9 cellular contexts compared by ENCODE assay signal in genomic region chr3:157499342-157499963, GRCh38. TPM values are rescaled to one million over a fixed set of nuclear protein-coding genes. Genes with fewer than 3 reads are reported as not detected.
A peak's percentile ranks its signal among the peaks of the same experiment; 100 is the strongest.
DNase-seq lines count a peak whose midpoint lies in the region; ATAC-seq and TF ChIP-seq lines count a peak whose summit lies in the region.
"Had no signal": no experiment of that assay in that cellular context is flagged by ENCODE, and none has a peak within 500 bp of the region (broad histone marks: within the 10 kb centered on the region; RNA-seq: fewer than 3 reads in every experiment).

No MANE protein-coding gene starts in this region.

- H3K27ac ChIP-seq in tibial nerve, result no peak overlapping the region
- H3K27ac ChIP-seq: BLaER1 had no signal

- H3K9me3 ChIP-seq in tibial nerve, result no peaks in the 10 kb centered on the region
- H3K9me3 ChIP-seq: BLaER1 had no signal

- WGBS in tibial nerve, 2 donors, result 8 to 10% methylated on average over 21 to 24 of the region's 24 CpGs

- H3K4me1 ChIP-seq in tibial nerve, result peaks cover 0 to 14% (median 9%) of the 10 kb centered on the region in 4 donors
- H3K4me1 ChIP-seq: BLaER1 had no signal

- peak; percentile 44 for DNase-seq in SIG-M5 treated with dmso at 0.1 percent for 504 hours (lab: John Stamatoyannopoulos, UW; ENCODE audit: unreplicated experiment)
- no peak for DNase-seq in SIG-M5 (lab: John Stamatoyannopoulos, UW)
- peak; percentile 70 for DNase-seq in cerebellar cortex (ENCODE audit: low spot score)
- DNase-seq in left kidney (ENCODE audit: low read depth, low spot score), result peak; percentile 97
- no peak for DNase-seq in tibial nerve (ENCODE audit: low spot score in 2 of 2)
- DNase-seq in hippocampal formation (lab: John Stamatoyannopoulos, UW), result no peak
- no peak for DNase-seq in NCI-H2227 treated with DMSO at 0.1 percent for 48 hours (lab: John Stamatoyannopoulos, UW)

- no peaks in the 10 kb centered on the region for H3K36me3 ChIP-seq in tibial nerve
- H3K36me3 ChIP-seq: BLaER1 had no signal

- TF ChIP-seq EP300 in tibial nerve (IDR thresholded peaks at IDR 0.05), result no peak

- no peak for ATAC-seq in GM19324 (IDR thresholded peaks at IDR 0.05; ENCODE audit: low FRiP score, unreplicated experiment)

- H3K27me3 ChIP-seq in tibial nerve, result peaks cover 0 to 13% of the 10 kb centered on the region in 2 donors
- H3K27me3 ChIP-seq: BLaER1 had no signal

- no peak for TF ChIP-seq POLR2A in tibial nerve (IDR thresholded peaks at IDR 0.05)

- no peak for TF ChIP-seq CTCF in tibial nerve (IDR thresholded peaks at IDR 0.05)

- H3K4me3 ChIP-seq in tibial nerve, result peak overlapping the region; percentile 17 to 41 (median 28)
- H3K4me3 ChIP-seq: BLaER1 had no signal

RNA-seq across cellular contexts. Expression of gene VEPH1, which starts 3.8 kb away (rescaled TPM):
- total RNA-seq in tibial nerve, result 1 to 10 TPM in 2 of 4 donors, under 1 TPM in 2; 0.30 to 6.1 (median 0.76) TPM

Comparison
In these comparisons a context has a peak if more than half of its experiments do, and no peak if none do; other contexts are left out.
1. DNase-seq: peak in SIG-M5 treated with dmso at 0.1 percent for 504 hours (single experiment), cerebellar cortex (single experiment) and left kidney (single experiment); none in SIG-M5 (single experiment), tibial nerve (0 of 2), hippocampal formation (0 of 2) and NCI-H2227 treated with DMSO at 0.1 percent for 48 hours (single experiment).